ENCODE assay signal across 1 cellular context in genomic region chr7:77368974-77369373, GRCh38.
A peak's percentile ranks its signal among the peaks of the same experiment; 100 is the strongest.
TF ChIP-seq lines count a peak whose summit lies in the region.

No MANE protein-coding gene starts in this region.

TF ChIP-seq in HepG2, 621 proteins besides CTCF, POLR2A, EP300 and RAD21:
- TF ChIP-seq ZBTB7B (CRISPR knock-in tag; IDR thresholded peaks at IDR 0.05) (no peak), TOE1 (CRISPR knock-in tag; IDR thresholded peaks at IDR 0.05) (no peak), HNF1B (CRISPR knock-in tag; IDR thresholded peaks at IDR 0.05) (no peak), DNMT3B (CRISPR knock-in tag; conservative IDR thresholded peaks at IDR 0.05) (no peak), SMC3 (IDR thresholded peaks at IDR 0.05; ENCODE audit: low read length) (peak; percentile 32), BCLAF1 (IDR thresholded peaks at IDR 0.05) (no peak), SKIL (CRISPR knock-in tag; IDR thresholded peaks at IDR 0.05; ENCODE audit: borderline replicate concordance) (no peak), RFX1 (IDR thresholded peaks at IDR 0.05) (no peak), STAG1 (CRISPR knock-in tag; IDR thresholded peaks at IDR 0.05) (peak; percentile 66), ZMYM4 (CRISPR knock-in tag; IDR thresholded peaks at IDR 0.05) (no peak), NONO (IDR thresholded peaks at IDR 0.05) (no peak), NONO (CRISPR knock-in tag; conservative IDR thresholded peaks at IDR 0.05) (no peak), ZNF33A (CRISPR knock-in tag; IDR thresholded peaks at IDR 0.05; ENCODE audit: borderline replicate concordance) (no peak), BRD4 (CRISPR knock-in tag; IDR thresholded peaks at IDR 0.05) (no peak), ATF3 (CRISPR knock-in tag; IDR thresholded peaks at IDR 0.05) (no peak), MBNL3 (CRISPR knock-in tag; conservative IDR thresholded peaks at IDR 0.05) (no peak), CCDC6 (CRISPR knock-in tag; IDR thresholded peaks at IDR 0.05) (no peak), CREB1 (IDR thresholded peaks at IDR 0.05) (no peak), CREB1 (CRISPR knock-in tag; IDR thresholded peaks at IDR 0.05) (0 out of 2 replicates have a peak, but pooled peaks have one; percentile 16), ZNF335 (CRISPR knock-in tag; IDR thresholded peaks at IDR 0.05) (no peak), E2F5 (CRISPR knock-in tag; conservative IDR thresholded peaks at IDR 0.05) (no peak), LCORL (IDR thresholded peaks at IDR 0.05) (no peak), LCORL (CRISPR knock-in tag; IDR thresholded peaks at IDR 0.05) (no peak), MBD4 (IDR thresholded peaks at IDR 0.05; ENCODE audit: borderline replicate concordance, low read length) (no peak), ZFP82 (CRISPR knock-in tag; IDR thresholded peaks at IDR 0.05; ENCODE audit: borderline replicate concordance) (no peak), TGIF2 (CRISPR knock-in tag; IDR thresholded peaks at IDR 0.05) (no peak), ZKSCAN8 (CRISPR knock-in tag; IDR thresholded peaks at IDR 0.05; ENCODE audit: borderline replicate concordance) (no peak), NRL (CRISPR knock-in tag; IDR thresholded peaks at IDR 0.05; ENCODE audit: borderline replicate concordance) (no peak)
